Comparison of ENCODE assay signal across 1 cellular context in genomic region chr3:149367021-149367840, GRCh38.
TF ChIP-seq lines count a peak whose summit lies in the region.

No MANE protein-coding gene starts in this region.

TF ChIP-seq in SK-N-SH, 30 proteins besides CTCF, POLR2A, EP300 and RAD21 (continued from another document):
- TF ChIP-seq TCF12 (IDR thresholded peaks at IDR 0.05): no peak
- no peak for TF ChIP-seq TEAD4 (IDR thresholded peaks at IDR 0.05; ENCODE audit: borderline replicate concordance, insufficient read depth)
- TF ChIP-seq FOXM1 (IDR thresholded peaks at IDR 0.05; ENCODE audit: low read depth): no peak
- TF ChIP-seq, protein P1, sequence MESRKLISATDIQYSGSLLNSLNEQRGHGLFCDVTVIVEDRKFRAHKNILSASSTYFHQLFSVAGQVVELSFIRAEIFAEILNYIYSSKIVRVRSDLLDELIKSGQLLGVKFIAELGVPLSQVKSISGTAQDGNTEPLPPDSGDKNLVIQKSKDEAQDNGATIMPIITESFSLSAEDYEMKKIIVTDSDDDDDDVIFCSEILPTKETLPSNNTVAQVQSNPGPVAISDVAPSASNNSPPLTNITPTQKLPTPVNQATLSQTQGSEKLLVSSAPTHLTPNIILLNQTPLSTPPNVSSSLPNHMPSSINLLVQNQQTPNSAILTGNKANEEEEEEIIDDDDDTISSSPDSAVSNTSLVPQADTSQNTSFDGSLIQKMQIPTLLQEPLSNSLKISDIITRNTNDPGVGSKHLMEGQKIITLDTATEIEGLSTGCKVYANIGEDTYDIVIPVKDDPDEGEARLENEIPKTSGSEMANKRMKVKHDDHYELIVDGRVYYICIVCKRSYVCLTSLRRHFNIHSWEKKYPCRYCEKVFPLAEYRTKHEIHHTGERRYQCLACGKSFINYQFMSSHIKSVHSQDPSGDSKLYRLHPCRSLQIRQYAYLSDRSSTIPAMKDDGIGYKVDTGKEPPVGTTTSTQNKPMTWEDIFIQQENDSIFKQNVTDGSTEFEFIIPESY (IDR thresholded peaks at IDR 0.05; ENCODE audit: borderline replicate concordance, low read depth): no peak
- no peak for TF ChIP-seq MXI1 (IDR thresholded peaks at IDR 0.05; ENCODE audit: low read depth, low read length)
- TF ChIP-seq, protein P2, sequence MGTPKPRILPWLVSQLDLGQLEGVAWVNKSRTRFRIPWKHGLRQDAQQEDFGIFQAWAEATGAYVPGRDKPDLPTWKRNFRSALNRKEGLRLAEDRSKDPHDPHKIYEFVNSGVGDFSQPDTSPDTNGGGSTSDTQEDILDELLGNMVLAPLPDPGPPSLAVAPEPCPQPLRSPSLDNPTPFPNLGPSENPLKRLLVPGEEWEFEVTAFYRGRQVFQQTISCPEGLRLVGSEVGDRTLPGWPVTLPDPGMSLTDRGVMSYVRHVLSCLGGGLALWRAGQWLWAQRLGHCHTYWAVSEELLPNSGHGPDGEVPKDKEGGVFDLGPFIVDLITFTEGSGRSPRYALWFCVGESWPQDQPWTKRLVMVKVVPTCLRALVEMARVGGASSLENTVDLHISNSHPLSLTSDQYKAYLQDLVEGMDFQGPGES (IDR thresholded peaks at IDR 0.05; ENCODE audit: low read depth, low read length): no peak
